In genomic region chr2:59947220-59947619, GRCh38 we compare ENCODE assay signal across 25 cellular contexts.
"Had no signal": no experiment of that assay in that cellular context is flagged by ENCODE, and none has a peak within 500 bp of the region (broad histone marks: within the 10 kb centered on the region; RNA-seq: fewer than 3 reads in every experiment).

No MANE protein-coding gene starts in this region.

- H3K4me1 ChIP-seq: SJSA1 had no signal

- ATAC-seq: HepG2, Panc1, PC-3, Right ventricle myocardium inferior had no signal

- H3K4me3 ChIP-seq: SJSA1 had no signal

- H3K9me3 ChIP-seq: SJSA1, SK-N-SH had no signal

- DNase-seq: IMR-90, Kasumi-1, KG1, MV-4-11, NCI-H1048, NCI-H1105, NCI-H1417 treated with DMSO at 0.1 percent for 48 hours, NCI-H146, NCI-H1694 treated with DMSO at 0.1 percent for 48 hours, NCI-H1930, NCI-H2081, NCI-H2171, NCI-H226, NCI-H446, NCI-H510A, NCI-H524 treated with DMSO at 0.1 percent for 48 hours, NCI-H69, NCI-H774, PC-3, SK-N-SH, SW 1271 had no signal

- FAIRE-seq: HepG2 had no signal

- H3K36me3 ChIP-seq: SJSA1 had no signal

- H3K27ac ChIP-seq: SJSA1 had no signal
